In the genomic region with DNA sequence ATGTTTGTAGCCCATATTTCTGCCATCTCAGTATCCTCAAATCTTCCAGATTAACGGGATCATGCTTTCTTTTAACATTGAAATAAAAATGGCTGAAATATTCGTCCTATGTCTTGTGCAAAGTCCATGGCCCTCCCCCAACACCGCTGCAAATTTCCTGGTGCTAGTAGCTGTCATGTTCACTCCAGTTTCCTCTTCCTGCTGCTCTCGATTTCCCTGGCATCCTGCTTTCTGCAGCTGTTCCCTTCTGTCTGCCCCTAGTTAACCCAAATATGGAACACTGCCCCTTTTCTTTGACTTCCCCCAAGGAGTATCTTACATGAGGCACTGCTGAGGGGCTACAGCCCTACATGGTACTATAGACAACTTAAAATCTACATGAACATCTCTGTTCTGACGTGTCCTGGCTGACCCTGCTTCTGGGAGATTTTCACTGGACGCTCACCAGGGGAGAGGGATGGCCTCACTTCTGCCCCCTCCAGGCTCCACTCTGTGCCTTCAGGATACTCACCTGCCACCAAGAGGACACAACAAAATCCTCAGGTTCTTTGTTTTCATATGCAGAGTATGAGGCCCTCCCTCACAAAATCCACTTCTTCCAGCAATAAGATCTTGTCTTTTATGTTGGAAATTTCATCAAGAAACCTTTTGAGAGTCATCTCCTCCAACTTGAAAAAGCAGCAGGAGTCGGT, we compare ENCODE assay signal across 1 cellular context.
TF ChIP-seq lines count a peak whose summit lies in the region.

No MANE protein-coding gene starts in this region.

TF ChIP-seq in SK-N-SH treated with all-trans-retinoic acid at 6 μM for 48 hours, 23 proteins besides CTCF, POLR2A, EP300 and RAD21 (continued from another document):
- TF ChIP-seq, protein P1, sequence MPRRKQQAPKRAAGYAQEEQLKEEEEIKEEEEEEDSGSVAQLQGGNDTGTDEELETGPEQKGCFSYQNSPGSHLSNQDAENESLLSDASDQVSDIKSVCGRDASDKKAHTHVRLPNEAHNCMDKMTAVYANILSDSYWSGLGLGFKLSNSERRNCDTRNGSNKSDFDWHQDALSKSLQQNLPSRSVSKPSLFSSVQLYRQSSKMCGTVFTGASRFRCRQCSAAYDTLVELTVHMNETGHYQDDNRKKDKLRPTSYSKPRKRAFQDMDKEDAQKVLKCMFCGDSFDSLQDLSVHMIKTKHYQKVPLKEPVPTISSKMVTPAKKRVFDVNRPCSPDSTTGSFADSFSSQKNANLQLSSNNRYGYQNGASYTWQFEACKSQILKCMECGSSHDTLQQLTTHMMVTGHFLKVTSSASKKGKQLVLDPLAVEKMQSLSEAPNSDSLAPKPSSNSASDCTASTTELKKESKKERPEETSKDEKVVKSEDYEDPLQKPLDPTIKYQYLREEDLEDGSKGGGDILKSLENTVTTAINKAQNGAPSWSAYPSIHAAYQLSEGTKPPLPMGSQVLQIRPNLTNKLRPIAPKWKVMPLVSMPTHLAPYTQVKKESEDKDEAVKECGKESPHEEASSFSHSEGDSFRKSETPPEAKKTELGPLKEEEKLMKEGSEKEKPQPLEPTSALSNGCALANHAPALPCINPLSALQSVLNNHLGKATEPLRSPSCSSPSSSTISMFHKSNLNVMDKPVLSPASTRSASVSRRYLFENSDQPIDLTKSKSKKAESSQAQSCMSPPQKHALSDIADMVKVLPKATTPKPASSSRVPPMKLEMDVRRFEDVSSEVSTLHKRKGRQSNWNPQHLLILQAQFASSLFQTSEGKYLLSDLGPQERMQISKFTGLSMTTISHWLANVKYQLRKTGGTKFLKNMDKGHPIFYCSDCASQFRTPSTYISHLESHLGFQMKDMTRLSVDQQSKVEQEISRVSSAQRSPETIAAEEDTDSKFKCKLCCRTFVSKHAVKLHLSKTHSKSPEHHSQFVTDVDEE (CRISPR knock-in tag; IDR thresholded peaks at IDR 0.05) = no peak
- TF ChIP-seq TOX (CRISPR knock-in tag; IDR thresholded peaks at IDR 0.05; ENCODE audit: borderline replicate concordance) = no peak
- no peak for TF ChIP-seq ZC3H10 (CRISPR knock-in tag; IDR thresholded peaks at IDR 0.05)
- TF ChIP-seq OSR1 (CRISPR knock-in tag; IDR thresholded peaks at IDR 0.05) = no peak
